ENCODE assay signal across 14 cellular contexts in the genomic region with DNA sequence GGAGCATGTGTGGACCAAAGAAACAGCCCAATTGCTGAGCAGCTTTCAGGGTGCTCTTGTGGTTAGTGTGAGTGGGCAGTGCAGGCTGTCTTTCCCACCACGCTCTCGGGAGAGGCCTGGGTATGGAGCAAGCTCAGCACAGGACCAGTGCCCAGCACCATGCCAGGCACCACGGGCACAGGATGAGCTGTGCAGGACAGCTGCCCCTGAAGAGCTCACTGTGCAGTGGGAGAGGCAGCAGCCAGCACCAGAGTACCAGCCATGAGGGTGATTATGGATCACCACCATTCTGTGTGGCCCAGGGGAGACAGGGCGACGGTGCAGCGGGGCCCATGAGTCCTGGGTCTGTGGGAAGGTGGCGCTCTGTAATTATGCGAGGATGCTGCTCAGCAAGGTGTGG.
"Had no signal": no experiment of that assay in that cellular context is flagged by ENCODE, and none has a peak within 500 bp of the region (broad histone marks: within the 10 kb centered on the region; RNA-seq: fewer than 3 reads in every experiment).

No MANE protein-coding gene starts in this region.

- H3K4me1 ChIP-seq: adrenal gland, testis had no signal

- H3K27ac Mint-ChIP-seq: activated CD4-positive, alpha-beta T cell treated with anti-CD3 and anti-CD28 coated beads, Interleukin-2, amount 10 ng/mL, durations not matched to agents 7 days and 5 days; activated naive CD4-positive, alpha-beta T cell treated with anti-CD3 and anti-CD28 coated beads, Interleukin-2, amount 50 U/mL, for 24 hours; activated T-helper 17 cell treated with anti-CD3 and anti-CD28 coated beads, Interleukin-2, amount 50 U/mL, for 72 hours; stimulated activated naive CD8-positive, alpha-beta T cell treated with anti-CD3 and anti-CD28 coated beads, Interleukin-15, amount 100 ng/mL, for 72 hours; T-cell had no signal

- H3K36me3 ChIP-seq: adrenal gland had no signal

- H3K4me3 ChIP-seq: adrenal gland, smooth muscle cell, testis had no signal

- H3K9me3 Mint-ChIP-seq: activated CD4-positive, alpha-beta T cell treated with anti-CD3 and anti-CD28 coated beads, Interleukin-2, amount 10 ng/mL, durations not matched to agents 7 days and 5 days; activated T-helper 17 cell treated with anti-CD3 and anti-CD28 coated beads, Interleukin-2, amount 50 U/mL, for 72 hours; stimulated activated naive CD8-positive, alpha-beta T cell treated with anti-CD3 and anti-CD28 coated beads, Interleukin-15, amount 100 ng/mL, for 72 hours had no signal

- H3K4me3 Mint-ChIP-seq: activated CD4-positive, alpha-beta T cell treated with anti-CD3 and anti-CD28 coated beads, Interleukin-2, amount 10 ng/mL, durations not matched to agents 7 days and 5 days; activated naive CD4-positive, alpha-beta T cell treated with anti-CD3 and anti-CD28 coated beads, Interleukin-2, amount 50 U/mL, for 24 hours; activated T-helper 17 cell treated with anti-CD3 and anti-CD28 coated beads, Interleukin-2, amount 50 U/mL, for 72 hours; stimulated activated naive CD8-positive, alpha-beta T cell treated with anti-CD3 and anti-CD28 coated beads, Interleukin-15, amount 100 ng/mL, for 72 hours; T-cell had no signal

- H3K36me3 Mint-ChIP-seq: T-cell had no signal

- H3K9me3 ChIP-seq: adrenal gland, SK-N-SH, testis had no signal

- H3K27ac ChIP-seq: adrenal gland, testis had no signal

- ATAC-seq: activated T-helper 17 cell treated with anti-CD3 and anti-CD28 coated beads, Interleukin-2, amount 50 U/mL, for 72 hours; esophagus mucosa; stimulated activated naive CD8-positive, alpha-beta T cell treated with anti-CD3 and anti-CD28 coated beads, Interleukin-15, amount 100 ng/mL, for 72 hours; T-cell had no signal

- H3K27me3 ChIP-seq: adrenal gland, testis had no signal

- DNase-seq: activated CD4-positive, alpha-beta T cell treated with anti-CD3 and anti-CD28 coated beads, Interleukin-2, amount 10 ng/mL, durations not matched to agents 7 days and 5 days; activated CD8-positive, alpha-beta memory T cell treated with anti-CD3 and anti-CD28 coated beads for 24 hours; activated T-cell treated with anti-CD3 and anti-CD28 coated beads for 4 hours; hippocampal formation; SK-N-SH; stimulated activated naive CD8-positive, alpha-beta T cell treated with anti-CD3 and anti-CD28 coated beads, Interleukin-15, amount 100 ng/mL, for 72 hours; T-helper 9 cell had no signal
